Comparison of ENCODE assay signal across 14 cellular contexts in genomic region chr4:98232202-98232601, GRCh38. TPM values are rescaled to one million over a fixed set of nuclear protein-coding genes. Genes with fewer than 3 reads are reported as not detected.
DNase-seq lines count a peak whose midpoint lies in the region; FAIRE-seq and TF ChIP-seq lines count a peak whose summit lies in the region.
"Had no signal": no experiment of that assay in that cellular context is flagged by ENCODE, and none has a peak within 500 bp of the region (broad histone marks: within the 10 kb centered on the region; RNA-seq: fewer than 3 reads in every experiment).

No MANE protein-coding gene starts in this region.

- DNase-seq in AML-193 (lab: John Stamatoyannopoulos, UW) = peak; percentile 96 to 97
- peak; percentile 8 for DNase-seq in HT1080 (ENCODE audit: low read depth)
- DNase-seq in SIG-M5 treated with dmso at 0.1 percent for 504 hours (lab: John Stamatoyannopoulos, UW; ENCODE audit: unreplicated experiment) = peak; percentile 95
- peak; percentile 39 for DNase-seq in fibroblast of pulmonary artery (ENCODE audit: low read depth)
- no peak for DNase-seq in sigmoid colon
- no peak for DNase-seq in activated CD4-positive, alpha-beta memory T cell treated with anti-CD3 and anti-CD28 coated beads, Interleukin-2, amount 10 ng/mL, durations not matched to agents 7 days and 5 days
- no peak for DNase-seq in kidney
- no peak for DNase-seq in SW 1271 (lab: John Stamatoyannopoulos, UW)
- DNase-seq: activated T-cell treated with anti-CD3 and anti-CD28 coated beads, Interleukin-2, amount 50 U/mL, for 24 hours; BE2C; psoas muscle; stimulated activated CD4-positive, alpha-beta T cell treated with anti-CD3 and anti-CD28 coated beads, Interleukin-4, amount 100 ng/mL, for 1 hour; stimulated activated naive CD4-positive, alpha-beta T cell treated with Interleukin-2 at 50 U/mL for 16 hours; WERI-Rb-1 had no signal

- H3K4me1 Mint-ChIP-seq in activated CD4-positive, alpha-beta memory T cell treated with anti-CD3 and anti-CD28 coated beads, Interleukin-2, amount 10 ng/mL, durations not matched to agents 7 days and 5 days = no peaks in the 10 kb centered on the region

- 34 to 36% methylated on average over 3 of the region's 3 CpGs for WGBS in sigmoid colon, 2 donors

- no peak for TF ChIP-seq CTCF in fibroblast of pulmonary artery (IDR thresholded peaks at IDR 0.05; ENCODE audit: low read length, missing control alignments)
- no peak for TF ChIP-seq CTCF in sigmoid colon (IDR thresholded peaks at IDR 0.05)
- no peak for TF ChIP-seq CTCF in kidney (IDR thresholded peaks at IDR 0.05; ENCODE audit: borderline replicate concordance, extremely low read depth, insufficient read depth)

- intact Hi-C loops in sigmoid colon (cut with DNase I) (no loop called here), kidney (cut with DNase I) (no loop called here)

- H3K9me3 Mint-ChIP-seq in activated CD4-positive, alpha-beta memory T cell treated with anti-CD3 and anti-CD28 coated beads, Interleukin-2, amount 10 ng/mL, durations not matched to agents 7 days and 5 days = no peaks in the 10 kb centered on the region
- H3K9me3 Mint-ChIP-seq: activated T-cell treated with anti-CD3 and anti-CD28 coated beads, Interleukin-2, amount 50 U/mL, for 24 hours had no signal

- H3K4me3 ChIP-seq in fibroblast of pulmonary artery (replicated peaks; ENCODE audit: low read depth, low read length) (no peak overlapping the region), sigmoid colon (no peak overlapping the region), kidney (ENCODE audit: low read length in 2 of 2) (no peak overlapping the region)
- H3K4me3 ChIP-seq: psoas muscle had no signal

- TF ChIP-seq POLR2A in sigmoid colon (IDR thresholded peaks at IDR 0.05) = no peak

- no peak for FAIRE-seq in kidney (lab: Jason Lieb, UNC)

- H3K9ac ChIP-seq in kidney (ENCODE audit: low read length in 2 of 2) = no peak overlapping the region

- H3K9me3 ChIP-seq in sigmoid colon (no peaks in the 10 kb centered on the region), kidney (ENCODE audit: control insufficient read depth in 1 of 2, low read length in 2 of 2) (no peaks in the 10 kb centered on the region)
- H3K9me3 ChIP-seq: BE2C, psoas muscle had no signal

- POLR2A ChIA-PET in activated CD4-positive, alpha-beta memory T cell treated with anti-CD3 and anti-CD28 coated beads, Interleukin-2, amount 10 ng/mL, durations not matched to agents 7 days and 5 days (lab: Charles Lee) = no interaction called here

- H3K27me3 ChIP-seq in sigmoid colon = no peaks in the 10 kb centered on the region
- H3K27me3 ChIP-seq: BE2C had no signal

- H3K4me3 Mint-ChIP-seq in activated CD4-positive, alpha-beta memory T cell treated with anti-CD3 and anti-CD28 coated beads, Interleukin-2, amount 10 ng/mL, durations not matched to agents 7 days and 5 days = no peak overlapping the region
- H3K4me3 Mint-ChIP-seq: activated T-cell treated with anti-CD3 and anti-CD28 coated beads, Interleukin-2, amount 50 U/mL, for 24 hours had no signal

- H3K4me1 ChIP-seq in sigmoid colon (no peaks in the 10 kb centered on the region), kidney (ENCODE audit: control insufficient read depth in 1 of 2, insufficient read depth in 1 of 2, low read depth in 1 of 2, low read length in 2 of 2) (no peaks in the 10 kb centered on the region)
- H3K4me1 ChIP-seq: BE2C, psoas muscle had no signal

- H3K36me3 Mint-ChIP-seq in activated CD4-positive, alpha-beta memory T cell treated with anti-CD3 and anti-CD28 coated beads, Interleukin-2, amount 10 ng/mL, durations not matched to agents 7 days and 5 days (ENCODE audit: low read depth) = no peaks in the 10 kb centered on the region

- peaks cover 4% of the 10 kb centered on the region for H3K27me3 Mint-ChIP-seq in activated CD4-positive, alpha-beta memory T cell treated with anti-CD3 and anti-CD28 coated beads, Interleukin-2, amount 10 ng/mL, durations not matched to agents 7 days and 5 days
- H3K27me3 Mint-ChIP-seq: activated T-cell treated with anti-CD3 and anti-CD28 coated beads, Interleukin-2, amount 50 U/mL, for 24 hours had no signal

- no peak overlapping the region for H3K27ac Mint-ChIP-seq in activated CD4-positive, alpha-beta memory T cell treated with anti-CD3 and anti-CD28 coated beads, Interleukin-2, amount 10 ng/mL, durations not matched to agents 7 days and 5 days
- H3K27ac Mint-ChIP-seq: activated T-cell treated with anti-CD3 and anti-CD28 coated beads, Interleukin-2, amount 50 U/mL, for 24 hours had no signal

- CTCF ChIA-PET in activated CD4-positive, alpha-beta memory T cell treated with anti-CD3 and anti-CD28 coated beads, Interleukin-2, amount 10 ng/mL, durations not matched to agents 7 days and 5 days (lab: Charles Lee) = no interaction called here

- TF ChIP-seq EP300 in sigmoid colon (IDR thresholded peaks at IDR 0.05) = no peak

- H3K36me3 ChIP-seq in sigmoid colon = no peaks in the 10 kb centered on the region
- H3K36me3 ChIP-seq in kidney (ENCODE audit: control insufficient read depth in 1 of 2, insufficient read depth in 2 of 2, low read length in 2 of 2) = no peaks in the 10 kb centered on the region
- H3K36me3 ChIP-seq: BE2C, WERI-Rb-1 had no signal

- H3K27ac ChIP-seq in sigmoid colon = no peak overlapping the region
- no peak overlapping the region for H3K27ac ChIP-seq in kidney (ENCODE audit: low read depth in 2 of 2, low read length in 2 of 2)
- H3K27ac ChIP-seq: psoas muscle, WERI-Rb-1 had no signal

RNA-seq across cellular contexts. Expression of gene RAP1GDS1, which starts 29.0 kb away (rescaled TPM):
- total RNA-seq in HT1080 (2014; rRNA removed; shearing (Covaris generic)) = 35.8 and 48.5 TPM in 2 replicates
- polyA plus RNA-seq in HT1080 (2015; cell fraction: cytosol; rRNA removed) = 36.3 and 42.3 TPM in 2 replicates
- polyA plus RNA-seq in HT1080 (2015; cell fraction: nucleus; rRNA removed) = 38.4 and 43.3 TPM in 2 replicates
- total RNA-seq in sigmoid colon (10 to 100 TPM; 31.8 to 34.9 (median 32.8) TPM), kidney (42.2 TPM)
- polyA plus RNA-seq in sigmoid colon (10 to 100 TPM; 10.2 to 24.2 (median 18.5) TPM), kidney (ENCODE audit: insufficient read depth, low read depth, low replicate concordance) (23.0 TPM)
- 10 to 100 TPM; 46.1 to 50.4 TPM for total RNA-seq in activated CD4-positive, alpha-beta memory T cell treated with anti-CD3 and anti-CD28 coated beads, Interleukin-2, amount 10 ng/mL, durations not matched to agents 7 days and 5 days

Comparison
In these comparisons a context has a peak if more than half of its experiments do, and no peak if none do; other contexts are left out.
1. DNase-seq: peak in AML-193 (2 of 2), HT1080 (single experiment), SIG-M5 treated with dmso at 0.1 percent for 504 hours (single experiment) and fibroblast of pulmonary artery (single experiment); none in sigmoid colon (single experiment), activated CD4-positive, alpha-beta memory T cell treated with anti-CD3 and anti-CD28 coated beads, Interleukin-2, amount 10 ng/mL, durations not matched to agents 7 days and 5 days (single experiment), kidney (single experiment) and SW 1271 (0 of 2).